Comparison of ENCODE assay signal across 25 cellular contexts in the genomic region with DNA sequence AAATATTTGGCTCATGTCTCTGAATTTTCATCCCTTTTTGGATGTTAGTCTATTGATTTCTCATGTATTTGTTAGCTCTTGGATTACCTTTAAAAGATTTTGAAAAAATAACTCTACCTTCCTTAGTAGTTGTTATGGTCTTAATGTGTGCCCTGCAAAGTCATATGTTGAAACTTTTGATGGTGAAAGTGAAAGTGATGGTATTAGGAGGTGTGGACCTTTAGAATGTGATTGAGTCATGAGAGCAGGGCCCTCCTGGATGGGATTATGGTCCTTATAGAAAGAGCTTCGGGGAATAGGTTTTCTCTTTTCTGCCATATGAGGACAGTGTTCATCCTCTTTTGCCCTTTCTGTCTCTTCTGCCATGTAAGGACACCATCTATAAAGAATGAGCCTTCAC. TPM values are rescaled to one million over a fixed set of nuclear protein-coding genes. Genes with fewer than 3 reads are reported as not detected.
DNase-seq lines count a peak whose midpoint lies in the region; ATAC-seq, FAIRE-seq and TF ChIP-seq lines count a peak whose summit lies in the region.
"Had no signal": no experiment of that assay in that cellular context is flagged by ENCODE, and none has a peak within 500 bp of the region (broad histone marks: within the 10 kb centered on the region; RNA-seq: fewer than 3 reads in every experiment).

No MANE protein-coding gene starts in this region.

- FAIRE-seq in GM12878 (lab: Jason Lieb, UNC), result no peak
- FAIRE-seq: A549, D721Med, G401.6, GM12891, H54 had no signal

- no peaks in the 10 kb centered on the region for H3K79me2 ChIP-seq in GM12878 (ENCODE audit: control insufficient read depth, insufficient read depth, low read length)

- no peak for TF ChIP-seq CTCF in GM12878 (IDR thresholded peaks at IDR 0.05 in 2 of 3, conservative IDR thresholded peaks at IDR 0.05 in 1 of 3; ENCODE audit: control insufficient read depth in 2 of 3, extremely low read depth in 1 of 3, insufficient read depth in 1 of 3, low read depth in 3 of 3, low read length in 3 of 3)

- POLR2A ChIA-PET in GM12878 (lab: Charles Lee), result no interaction called here

- no peak overlapping the region for H3K27ac ChIP-seq in GM12878 (ENCODE audit: control insufficient read depth, insufficient read depth)
- H3K27ac ChIP-seq: A549; BLaER1 treated with 17β-estradiol and CSF1 and Interleukin-3, amounts not matched to agents 10 nM and 100 nM had no signal

- H3K4me3 ChIP-seq in GM12878, result no peak overlapping the region
- H3K4me3 ChIP-seq: A549; BLaER1 treated with 17β-estradiol and CSF1 and Interleukin-3, amounts not matched to agents 10 nM and 100 nM; HAP-1 had no signal

- RAD21 ChIA-PET in GM12878 (lab: Charles Lee; ENCODE audit: unreplicated experiment), result no interaction called here

- H3K4me2 ChIP-seq in GM12878 (ENCODE audit: control insufficient read depth, insufficient read depth), result no peak overlapping the region
- H3K4me2 ChIP-seq: A549; BLaER1 treated with 17β-estradiol and CSF1 and Interleukin-3, amounts not matched to agents 10 nM and 100 nM had no signal

- TF ChIP-seq EP300 in GM12878 (IDR thresholded peaks at IDR 0.05; ENCODE audit: borderline replicate concordance in 1 of 2, control insufficient read depth in 1 of 2, low read depth in 2 of 2, low read length in 2 of 2), result no peak

- in situ Hi-C loops in GM12878 (cut with MboI), result no loop called here

- intact Hi-C loops in GM12878 (cut with micrococcal nuclease; ENCODE audit: unreplicated experiment), result no loop called here

- no peak for TF ChIP-seq RAD21 in GM12878 (IDR thresholded peaks at IDR 0.05; ENCODE audit: insufficient read depth, low read depth, low read length)

- DNase-seq in GM12878 (ENCODE audit: low read depth, low spot score), result no peak
- DNase-seq in mesenteric fat pad (ENCODE audit: low spot score), result no peak
- DNase-seq in T-helper 17 cell, result no peak
- no peak for DNase-seq in SIG-M5 (lab: John Stamatoyannopoulos, UW)
- DNase-seq: 8988T; ACHN; AML-193; BE2C; CD4-positive, alpha-beta T cell; CD8-positive, alpha-beta memory T cell; DMS 273 treated with DMSO at 0.1 percent for 48 hours; DND-41; GOT3; HFFc6 had no signal

- no peaks in the 10 kb centered on the region for H3K36me3 Mint-ChIP-seq in T-helper 17 cell (ENCODE audit: low read depth)
- H3K36me3 Mint-ChIP-seq: CD14-positive monocyte; CD8-positive, alpha-beta memory T cell had no signal

- TF ChIP-seq POLR2A in GM12878 (IDR thresholded peaks at IDR 0.05; ENCODE audit: low read depth, low read length), result no peak

- peak; percentile 48 for ATAC-seq in GM18502 (IDR thresholded peaks at IDR 0.05; ENCODE audit: poor library complexity, unreplicated experiment)
- peak; percentile 60 for ATAC-seq in GM18907 (IDR thresholded peaks at IDR 0.05; ENCODE audit: unreplicated experiment)
- ATAC-seq in HG02798 (IDR thresholded peaks at IDR 0.05; ENCODE audit: poor library complexity, unreplicated experiment), result peak; percentile 34
- ATAC-seq in GM12878, result peak; percentile 56
- no peak for ATAC-seq in T-helper 17 cell
- ATAC-seq: A549 had no signal

- 0% methylated on average over 1 of the region's 1 CpG for WGBS in GM12878 (ENCODE audit: insufficient coverage, insufficient replicate concordance, low lambda C conversion rate, missing lambda C conversion rate)

- H2AFZ ChIP-seq in GM12878 (ENCODE audit: control insufficient read depth, low read depth, low read length), result no peak overlapping the region

- no peaks in the 10 kb centered on the region for H3K36me3 ChIP-seq in GM12878 (ENCODE audit: control insufficient read depth in 2 of 2, insufficient read depth in 2 of 2, low read length in 1 of 2)
- H3K36me3 ChIP-seq: BE2C; BLaER1 treated with 17β-estradiol and CSF1 and Interleukin-3, amounts not matched to agents 10 nM and 100 nM; HAP-1 had no signal

- H3K9ac ChIP-seq in GM12878 (ENCODE audit: control insufficient read depth, insufficient read depth, low read length), result no peak overlapping the region
- H3K9ac ChIP-seq: BLaER1 treated with 17β-estradiol and CSF1 and Interleukin-3, amounts not matched to agents 10 nM and 100 nM had no signal

- no peaks in the 10 kb centered on the region for H3K27me3 ChIP-seq in GM12878 (replicated peaks in 1 of 2; ENCODE audit: control insufficient read depth in 2 of 2, insufficient read depth in 2 of 2, low read length in 1 of 2)
- H3K27me3 ChIP-seq: BE2C; BLaER1 treated with 17β-estradiol and CSF1 and Interleukin-3, amounts not matched to agents 10 nM and 100 nM had no signal

- no peaks in the 10 kb centered on the region for H3K4me1 Mint-ChIP-seq in T-helper 17 cell
- H3K4me1 Mint-ChIP-seq: CD14-positive monocyte; CD8-positive, alpha-beta memory T cell had no signal

- no peaks in the 10 kb centered on the region for H4K20me1 ChIP-seq in GM12878 (ENCODE audit: control insufficient read depth, insufficient read depth)
- H4K20me1 ChIP-seq: BLaER1 treated with 17β-estradiol and CSF1 and Interleukin-3, amounts not matched to agents 10 nM and 100 nM had no signal

- H3K4me1 ChIP-seq in GM12878 (ENCODE audit: control insufficient read depth, insufficient read depth, low read length), result no peaks in the 10 kb centered on the region
- H3K4me1 ChIP-seq: A549; BE2C; BLaER1 treated with 17β-estradiol and CSF1 and Interleukin-3, amounts not matched to agents 10 nM and 100 nM; HAP-1 had no signal

- no TSS peak for BruUV-seq in GM12878 (replicated peaks; lab: Mats Ljungman, UMichigan)

- no peak overlapping the region for H3K27ac Mint-ChIP-seq in T-helper 17 cell
- H3K27ac Mint-ChIP-seq: CD14-positive monocyte; CD4-positive, alpha-beta T cell; CD8-positive, alpha-beta memory T cell; HFFc6 had no signal

- SMC1A ChIA-PET in GM12878 (lab: Charles Lee; ENCODE audit: uncharacterized antibody, unreplicated experiment), result no interaction called here

- H3K4me3 Mint-ChIP-seq in T-helper 17 cell, result no peak overlapping the region
- H3K4me3 Mint-ChIP-seq: CD14-positive monocyte; CD4-positive, alpha-beta T cell; CD8-positive, alpha-beta memory T cell; HFFc6 had no signal

- H3K9me3 ChIP-seq in GM12878 (replicated peaks; ENCODE audit: control insufficient read depth, insufficient read depth, low read length), result no peaks in the 10 kb centered on the region
- H3K9me3 ChIP-seq in T-helper 17 cell (ENCODE audit: control insufficient read depth, low read length, poor library complexity, severe bottlenecking), result no peaks in the 10 kb centered on the region
- H3K9me3 ChIP-seq: A549, BE2C, HAP-1 had no signal

- CTCF ChIA-PET in GM12878 (lab: Yijun Ruan, JAX), result interaction anchor here (0.9 kb wide), 1 partner anchor 11 kb away, joined by 3 read pairs; no protein-coding TSS in a partner anchor

- no peaks in the 10 kb centered on the region for H3K27me3 Mint-ChIP-seq in T-helper 17 cell
- H3K27me3 Mint-ChIP-seq: CD4-positive, alpha-beta T cell had no signal

TF ChIP-seq in GM12878, 131 proteins besides CTCF, POLR2A, EP300 and RAD21 (continues in another document):
- TF ChIP-seq SUZ12 (IDR thresholded peaks at IDR 0.05; ENCODE audit: unreplicated experiment), result no peak
- no peak for TF ChIP-seq NKRF (conservative IDR thresholded peaks at IDR 0.05)
- TF ChIP-seq BRCA1 (IDR thresholded peaks at IDR 0.05; ENCODE audit: low read depth, low read length), result no peak
- no peak for TF ChIP-seq FOS (IDR thresholded peaks at IDR 0.05; ENCODE audit: borderline replicate concordance, extremely low read depth, insufficient read length)
- TF ChIP-seq ESRRA (IDR thresholded peaks at IDR 0.05; ENCODE audit: low read length), result no peak
- no peak for TF ChIP-seq CBX5 (IDR thresholded peaks at IDR 0.05; ENCODE audit: low read depth)

RNA-seq across cellular contexts. Expression of gene MPPED2, which starts 33.6 kb away (rescaled TPM):
- total RNA-seq in GM12878 (2013; cell fraction: nucleolus; rRNA removed), result not detected in 2 replicates
- not detected in 2 replicates for total RNA-seq in GM12878 (2014; rRNA removed)
- total RNA-seq in GM12878 (2014; rRNA removed; fragmentation: Illumina TruSeq; extraction: Trizol), result not detected in 2 replicates
- not detected in 2 replicates for total RNA-seq in GM12878 (2021)
- polyA plus RNA-seq in GM12878 (2011; ENCODE audit: low read depth), result not detected
- not detected in 2 replicates for polyA plus RNA-seq in GM12878 (2011; rRNA removed)
- not detected in 2 replicates for polyA plus RNA-seq in GM12878 (2011; cell fraction: cytosol; rRNA removed)
- not detected in 2 replicates for polyA plus RNA-seq in GM12878 (2011; cell fraction: nucleus; rRNA removed)
- not detected in 2 replicates for polyA plus RNA-seq in GM12878 (2012)
- not detected in 2 replicates for polyA plus RNA-seq in GM12878 (2014; fragmentation: Illumina TruSeq; extraction: Trizol)
- polyA plus RNA-seq in GM12878 (2014; fragmentation: Nextera tagmentation; extraction: Ambion mirVana), result not detected
- not detected in 2 replicates for polyA plus RNA-seq in GM12878 (2014; rRNA removed)
- polyA plus RNA-seq in GM12878 (2016; fragmentation: Nextera tagmentation; extraction: Ambion mirVana), result not detected
- not detected in 2 replicates for polyA minus RNA-seq in GM12878 (2011; rRNA and poly(A)+ RNA removed)
- polyA minus RNA-seq in GM12878 (2011; cell fraction: cytosol; rRNA and poly(A)+ RNA removed), result not detected in 2 replicates
- not detected in 2 replicates for polyA minus RNA-seq in GM12878 (2011; cell fraction: nucleus; rRNA and poly(A)+ RNA removed)
- 4.9 TPM for total RNA-seq in mesenteric fat pad
- under 1 TPM in 1 of 2 donors, not detected in 1; 0.42 TPM for total RNA-seq in T-helper 17 cell
- total RNA-seq: CD8-positive, alpha-beta memory T cell; HFFc6 had no signal
- polyA plus RNA-seq: A549 had no signal
